ENCODE assay signal across 8 cellular contexts in genomic region chr4:1872918-1873269, GRCh38. TPM values are rescaled to one million over a fixed set of nuclear protein-coding genes. Genes with fewer than 3 reads are reported as not detected.
A peak's percentile ranks its signal among the peaks of the same experiment; 100 is the strongest.
DNase-seq lines count a peak whose midpoint lies in the region; ATAC-seq, FAIRE-seq and TF ChIP-seq lines count a peak whose summit lies in the region.

No MANE protein-coding gene starts in this region.

- H3K9me3 ChIP-seq in ES-I3 (ENCODE audit: control insufficient read depth, insufficient read depth, low read length) = no peaks in the 10 kb centered on the region
- H3K9me3 ChIP-seq in KOPT-K1 (ENCODE audit: insufficient read depth, low read length, poor library complexity, severe bottlenecking) = no peaks in the 10 kb centered on the region

- H3K9ac ChIP-seq in ES-I3 (ENCODE audit: low read depth, low read length) = peak overlapping the region; percentile 83; the same call in 1 of the 2 replicates

- TF ChIP-seq CTCF in D721Med (IDR thresholded peaks at IDR 0.05; ENCODE audit: insufficient read depth, missing control alignments) (no peak), RWPE1 (conservative IDR thresholded peaks at IDR 0.05; ENCODE audit: low read depth) (no peak)

- peaks cover 13% of the 10 kb centered on the region for H3K4me1 ChIP-seq in ES-I3 (ENCODE audit: insufficient read depth, low read length)

- DNase-seq in astrocyte of the hippocampus (ENCODE audit: low read depth, low spot score) (peak; percentile 48), mesenteric fat pad (ENCODE audit: low spot score) (no peak), D721Med (ENCODE audit: insufficient read length, low spot score) (no peak), RWPE1 (ENCODE audit: low spot score) (no peak), NK-92 (lab: John Stamatoyannopoulos, UW; ENCODE audit: unreplicated experiment) (no peak)
- DNase-seq in naive thymus-derived CD8-positive, alpha-beta T cell = no peak

- ATAC-seq in naive thymus-derived CD8-positive, alpha-beta T cell = no peak

- H3K27ac ChIP-seq in KOPT-K1 (ENCODE audit: low read depth, low read length, poor library complexity, severe bottlenecking) (peak overlapping the region; percentile 98), RWPE1 (no peak overlapping the region)

- CTCF ChIA-PET in RWPE1 (lab: Yijun Ruan, JAX) = interaction anchor here (0.6 kb wide), 1 partner anchor 13 kb away, joined by 3 read pairs; no protein-coding TSS in a partner anchor

- peak overlapping the region in 9 of 10 donors; percentile 9 to 97 (median 91) for H3K27ac Mint-ChIP-seq in naive thymus-derived CD8-positive, alpha-beta T cell

- H3K4me3 Mint-ChIP-seq in naive thymus-derived CD8-positive, alpha-beta T cell = peak overlapping the region; percentile 64 to 92 (median 86)

- FAIRE-seq in D721Med (lab: Jason Lieb, UNC) = no peak

- H3K27me3 Mint-ChIP-seq in naive thymus-derived CD8-positive, alpha-beta T cell = peaks cover 0 to 3% (median 0%) of the 10 kb centered on the region in 5 donors

- H3K9me3 Mint-ChIP-seq in naive thymus-derived CD8-positive, alpha-beta T cell = no peaks in the 10 kb centered on the region

- H3K4me1 Mint-ChIP-seq in naive thymus-derived CD8-positive, alpha-beta T cell = peaks cover 13 to 39% (median 38%) of the 10 kb centered on the region in 4 donors

- POLR2A ChIA-PET in naive thymus-derived CD8-positive, alpha-beta T cell (lab: Charles Lee) = interaction anchor here (0.6 to 1.2 kb wide), 4 partner anchors 16 to 626 kb away, joined by 3 to 4 read pairs (median 3); partner anchors contain the start of gene LETM1
- POLR2A ChIA-PET in RWPE1 (lab: Yijun Ruan, JAX; ENCODE audit: low non-redundant PET) = no interaction called here

- H3K36me3 Mint-ChIP-seq in naive thymus-derived CD8-positive, alpha-beta T cell = no peaks in the 10 kb centered on the region

- no peaks in the 10 kb centered on the region for H3K36me3 ChIP-seq in ES-I3 (ENCODE audit: insufficient read depth, low read length)
- peaks cover 28% of the 10 kb centered on the region for H3K36me3 ChIP-seq in KOPT-K1 (ENCODE audit: insufficient read depth, low read length)

RNA-seq across cellular contexts. Expression of gene NSD2, which starts 1.7 kb away (rescaled TPM):
- 10 to 100 TPM; 33.3 to 37.4 TPM for total RNA-seq in naive thymus-derived CD8-positive, alpha-beta T cell
- 1 to 10 TPM; 3.8 to 5.4 (median 3.9) TPM for polyA plus RNA-seq in naive thymus-derived CD8-positive, alpha-beta T cell
- total RNA-seq in mesenteric fat pad = 43.7 TPM

RNA-seq across cellular contexts. Expression of gene LETM1, which starts 16.9 kb away (rescaled TPM):
- total RNA-seq in naive thymus-derived CD8-positive, alpha-beta T cell = 10 to 100 TPM; 39.5 to 41.9 TPM
- 10 to 100 TPM; 10.8 to 12.9 (median 11.1) TPM for polyA plus RNA-seq in naive thymus-derived CD8-positive, alpha-beta T cell
- 75.1 TPM for total RNA-seq in mesenteric fat pad
